ENCODE assay signal across 30 cellular contexts in the genomic region with DNA sequence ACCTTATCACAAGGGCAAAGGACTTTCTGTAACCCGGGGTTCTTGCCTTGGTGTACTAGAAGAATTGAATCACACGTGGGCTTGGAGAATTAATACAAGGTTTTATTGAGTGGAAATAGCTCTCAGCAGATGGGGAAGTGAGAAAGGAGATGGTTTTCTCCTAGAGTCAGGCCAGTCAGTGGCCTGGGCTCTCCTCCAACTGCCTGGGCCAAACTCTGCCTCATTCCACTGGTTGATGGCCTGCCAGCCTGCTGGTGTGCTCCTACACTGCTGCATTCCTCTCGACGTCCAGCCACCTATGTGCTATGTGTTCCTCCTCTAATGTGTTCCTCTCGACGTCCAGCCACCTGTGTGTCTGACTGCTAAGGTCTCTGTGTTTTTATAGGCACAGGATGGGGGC. TPM values are rescaled to one million over a fixed set of nuclear protein-coding genes. Genes with fewer than 3 reads are reported as not detected.
DNase-seq lines count a peak whose midpoint lies in the region; ATAC-seq, FAIRE-seq and TF ChIP-seq lines count a peak whose summit lies in the region.
"Had no signal": no experiment of that assay in that cellular context is flagged by ENCODE, and none has a peak within 500 bp of the region (broad histone marks: within the 10 kb centered on the region; RNA-seq: fewer than 3 reads in every experiment).

No MANE protein-coding gene starts in this region.

- H3K4me1 ChIP-seq in astrocyte (ENCODE audit: insufficient read depth, low read length): no peaks in the 10 kb centered on the region
- H3K4me1 ChIP-seq: BE2C, psoas muscle, transverse colon had no signal

- H3K27me3 Mint-ChIP-seq in astrocyte (ENCODE audit: low read depth, unreplicated experiment): no peaks in the 10 kb centered on the region
- H3K27me3 Mint-ChIP-seq: activated CD4-positive, alpha-beta memory T cell treated with anti-CD3 and anti-CD28 coated beads for 36 hours; naive B cell; T-helper 17 cell had no signal

- TF ChIP-seq CTCF in astrocyte (IDR thresholded peaks at IDR 0.05; ENCODE audit: insufficient read depth, low read depth, low read length): no peak
- TF ChIP-seq CTCF in omental fat pad (IDR thresholded peaks at IDR 0.05): no peak
- TF ChIP-seq CTCF in coronary artery (IDR thresholded peaks at IDR 0.05): no peak

- no peak overlapping the region for H3K4me2 ChIP-seq in astrocyte (ENCODE audit: low read length)

- H3K27me3 ChIP-seq in astrocyte (ENCODE audit: insufficient read depth, low read length): no peaks in the 10 kb centered on the region
- H3K27me3 ChIP-seq: BE2C, transverse colon had no signal

- peak; percentile 69 for ATAC-seq in GM18868 (IDR thresholded peaks at IDR 0.05; ENCODE audit: unreplicated experiment)
- ATAC-seq in left cardiac atrium: peak; percentile 31 to 65
- ATAC-seq in omental fat pad (ENCODE audit: low FRiP score): no peak
- ATAC-seq: K562; PC-3; stimulated activated effector memory CD8-positive, alpha-beta T cell treated with anti-CD3 and anti-CD28 coated beads, Interleukin-12 subunit alpha, Interleukin-12 subunit beta, amount 100 ng/mL, for 72 hours; T-helper 17 cell had no signal

- DNase-seq in AG20443 (ENCODE audit: low spot score) (peak; percentile 18), astrocyte (ENCODE audit: low read depth) (no peak), left cardiac atrium (peak; percentile 21), omental fat pad (ENCODE audit: low spot score) (no peak), mesenteric fat pad (ENCODE audit: low spot score) (no peak), coronary artery (ENCODE audit: low spot score) (no peak), posterior vena cava (ENCODE audit: low spot score) (no peak)
- DNase-seq: activated CD4-positive, alpha-beta memory T cell treated with anti-CD3 and anti-CD28 coated beads for 36 hours; activated CD4-positive, CD25-positive, alpha-beta regulatory T cell treated with anti-CD3 and anti-CD28 coated beads, Interleukin-2, amount 50 U/mL, for 72 hours; activated CD8-positive, alpha-beta memory T cell treated with anti-CD3 and anti-CD28 coated beads, Interleukin-2, amount 50 U/mL, for 4 hours; activated naive CD4-positive, alpha-beta T cell treated with Interleukin-2 at 50 U/mL for 16 hours; BE2C; CD8-positive, alpha-beta memory T cell; cerebellar nuclear complex; midbrain; naive B cell; NCI-H1930; NCI-H526; PC-3; psoas muscle; stimulated activated CD4-positive, alpha-beta T cell treated with anti-CD3 and anti-CD28 coated beads, Interleukin-15, amount 100 ng/mL, for 24 hours; stimulated activated CD4-positive, alpha-beta T cell treated with anti-CD3 and anti-CD28 coated beads, Interleukin-4, amount 100 ng/mL, for 4 hours; T-helper 17 cell; transverse colon had no signal

- H3K4me3 Mint-ChIP-seq in astrocyte (ENCODE audit: unreplicated experiment): no peak overlapping the region
- H3K4me3 Mint-ChIP-seq: activated CD4-positive, alpha-beta memory T cell treated with anti-CD3 and anti-CD28 coated beads for 36 hours; CD8-positive, alpha-beta memory T cell; stimulated activated effector memory CD8-positive, alpha-beta T cell treated with anti-CD3 and anti-CD28 coated beads, Interleukin-12 subunit alpha, Interleukin-12 subunit beta, amount 100 ng/mL, for 72 hours; T-helper 17 cell had no signal

- no peaks in the 10 kb centered on the region for H3K9me3 Mint-ChIP-seq in astrocyte (ENCODE audit: unreplicated experiment)
- H3K9me3 Mint-ChIP-seq: activated CD4-positive, alpha-beta memory T cell treated with anti-CD3 and anti-CD28 coated beads for 36 hours; stimulated activated effector memory CD8-positive, alpha-beta T cell treated with anti-CD3 and anti-CD28 coated beads, Interleukin-12 subunit alpha, Interleukin-12 subunit beta, amount 100 ng/mL, for 72 hours had no signal

- H3K27ac ChIP-seq in astrocyte (ENCODE audit: low read depth, low read length) (no peak overlapping the region), coronary artery (no peak overlapping the region)
- H3K27ac ChIP-seq: psoas muscle, transverse colon had no signal

- no peak overlapping the region for H3K9ac ChIP-seq in astrocyte (ENCODE audit: low read length)

- no peaks in the 10 kb centered on the region for H3K9me3 ChIP-seq in astrocyte (ENCODE audit: insufficient read depth, low read depth, low read length)
- H3K9me3 ChIP-seq: BE2C, psoas muscle, transverse colon had no signal

- no peak overlapping the region for H3K27ac Mint-ChIP-seq in astrocyte (ENCODE audit: unreplicated experiment)
- H3K27ac Mint-ChIP-seq: activated CD4-positive, alpha-beta memory T cell treated with anti-CD3 and anti-CD28 coated beads for 36 hours; CD8-positive, alpha-beta memory T cell; naive B cell; stimulated activated effector memory CD8-positive, alpha-beta T cell treated with anti-CD3 and anti-CD28 coated beads, Interleukin-12 subunit alpha, Interleukin-12 subunit beta, amount 100 ng/mL, for 72 hours; T-helper 17 cell had no signal

- H3K79me2 ChIP-seq in astrocyte (ENCODE audit: insufficient read depth, low read length): no peaks in the 10 kb centered on the region

- H2AFZ ChIP-seq in astrocyte (ENCODE audit: low read depth, low read length): no peak overlapping the region

- no peaks in the 10 kb centered on the region for H3K36me3 ChIP-seq in astrocyte (ENCODE audit: insufficient read depth, low read length)
- H3K36me3 ChIP-seq: BE2C, transverse colon had no signal

- H4K20me1 ChIP-seq in astrocyte (ENCODE audit: insufficient read depth, low read length): no peaks in the 10 kb centered on the region

- intact Hi-C loops in left cardiac atrium (cut with DNase I) (no loop called here), posterior vena cava (cut with DNase I) (no loop called here)

- H3K36me3 Mint-ChIP-seq in astrocyte (ENCODE audit: low read depth, unreplicated experiment): no peaks in the 10 kb centered on the region
- H3K36me3 Mint-ChIP-seq: stimulated activated effector memory CD8-positive, alpha-beta T cell treated with anti-CD3 and anti-CD28 coated beads, Interleukin-12 subunit alpha, Interleukin-12 subunit beta, amount 100 ng/mL, for 72 hours had no signal

- no peak overlapping the region for H3K4me3 ChIP-seq in astrocyte (ENCODE audit: insufficient read depth, low read depth, low read length)
- no peak overlapping the region for H3K4me3 ChIP-seq in coronary artery
- H3K4me3 ChIP-seq: K562, psoas muscle, transverse colon had no signal

- H3K4me1 Mint-ChIP-seq in astrocyte (ENCODE audit: low read depth, unreplicated experiment): no peaks in the 10 kb centered on the region
- H3K4me1 Mint-ChIP-seq: CD8-positive, alpha-beta memory T cell; naive B cell; stimulated activated effector memory CD8-positive, alpha-beta T cell treated with anti-CD3 and anti-CD28 coated beads, Interleukin-12 subunit alpha, Interleukin-12 subunit beta, amount 100 ng/mL, for 72 hours; T-helper 17 cell had no signal

- peak; percentile 58 for FAIRE-seq in astrocyte (lab: Jason Lieb, UNC)
- FAIRE-seq: HTR-8/SVneo, islet of Langerhans, K562 had no signal

RNA-seq across cellular contexts. Expression of gene SPIN2A, which starts 35.3 kb away (rescaled TPM):
- 1.2 TPM in 2 replicates for total RNA-seq in astrocyte
- total RNA-seq in left cardiac atrium: under 1 TPM; 0.44 to 0.52 TPM
- total RNA-seq in omental fat pad: 1 to 10 TPM in 1 of 4 donors, under 1 TPM in 3; 0.48 to 1.3 (median 0.67) TPM
- total RNA-seq in mesenteric fat pad: 1.3 TPM
- 1 to 10 TPM in 1 of 2 donors, under 1 TPM in 1; 0.67 to 1.4 TPM for total RNA-seq in posterior vena cava
- total RNA-seq: glomerular endothelial cell had no signal

RNA-seq across cellular contexts. Expression of gene SPIN2B, which starts 51.2 kb away (rescaled TPM):
- total RNA-seq in astrocyte (12.1 and 13.0 TPM in 2 replicates), left cardiac atrium (1 to 10 TPM; 6.6 to 7.9 TPM), omental fat pad (10 to 100 TPM in 2 of 4 donors, 1 to 10 TPM in 2; 4.6 to 11.4 (median 9.5) TPM), mesenteric fat pad (15.0 TPM), posterior vena cava (10 to 100 TPM in 1 of 2 donors, 1 to 10 TPM in 1; 9.4 to 15.0 TPM)

Comparison
In these comparisons a context has a peak if more than half of its experiments do, and no peak if none do; other contexts are left out.
1. DNase-seq: peak in AG20443 (single experiment) and left cardiac atrium (single experiment); none in astrocyte (single experiment), omental fat pad (single experiment), mesenteric fat pad (single experiment), coronary artery (single experiment) and posterior vena cava (single experiment).